In genomic region chr1:244835276-244836134, GRCh38 we compare ENCODE assay signal across 1 cellular context.
TF ChIP-seq lines count a peak whose summit lies in the region.

Gene COX20, plus strand, starts transcription at chr1:244835658. Its CDS starts 57 bp downstream, at chr1:244835715.

TF ChIP-seq in HepG2, 621 proteins besides CTCF, POLR2A, EP300 and RAD21 (continued from another document and continues in another):
- TF ChIP-seq HES4 (CRISPR knock-in tag; IDR thresholded peaks at IDR 0.05; ENCODE audit: borderline replicate concordance), result peak; percentile 32; the same call in 1 of the 2 replicates
- no peak for TF ChIP-seq PLSCR1 (CRISPR knock-in tag; IDR thresholded peaks at IDR 0.05; ENCODE audit: borderline replicate concordance)
- TF ChIP-seq FOSL2 (CRISPR knock-in tag; IDR thresholded peaks at IDR 0.05), result 0 out of 2 replicates have a peak, but pooled peaks have one; percentile 24
- 0 out of 2 replicates have a peak, but pooled peaks have one; percentile 47 for TF ChIP-seq KLF6 (CRISPR knock-in tag; IDR thresholded peaks at IDR 0.05)
- TF ChIP-seq ZNF891 (CRISPR knock-in tag; IDR thresholded peaks at IDR 0.05), result peak; percentile 63; the same call in 1 of the 2 replicates
- TF ChIP-seq HNRNPK (IDR thresholded peaks at IDR 0.05; ENCODE audit: low read depth, low read length, poor library complexity, severe bottlenecking), result peak; percentile 46
- no peak for TF ChIP-seq IRF1 (CRISPR knock-in tag; IDR thresholded peaks at IDR 0.05; ENCODE audit: low read depth)
- TF ChIP-seq, protein P1, sequence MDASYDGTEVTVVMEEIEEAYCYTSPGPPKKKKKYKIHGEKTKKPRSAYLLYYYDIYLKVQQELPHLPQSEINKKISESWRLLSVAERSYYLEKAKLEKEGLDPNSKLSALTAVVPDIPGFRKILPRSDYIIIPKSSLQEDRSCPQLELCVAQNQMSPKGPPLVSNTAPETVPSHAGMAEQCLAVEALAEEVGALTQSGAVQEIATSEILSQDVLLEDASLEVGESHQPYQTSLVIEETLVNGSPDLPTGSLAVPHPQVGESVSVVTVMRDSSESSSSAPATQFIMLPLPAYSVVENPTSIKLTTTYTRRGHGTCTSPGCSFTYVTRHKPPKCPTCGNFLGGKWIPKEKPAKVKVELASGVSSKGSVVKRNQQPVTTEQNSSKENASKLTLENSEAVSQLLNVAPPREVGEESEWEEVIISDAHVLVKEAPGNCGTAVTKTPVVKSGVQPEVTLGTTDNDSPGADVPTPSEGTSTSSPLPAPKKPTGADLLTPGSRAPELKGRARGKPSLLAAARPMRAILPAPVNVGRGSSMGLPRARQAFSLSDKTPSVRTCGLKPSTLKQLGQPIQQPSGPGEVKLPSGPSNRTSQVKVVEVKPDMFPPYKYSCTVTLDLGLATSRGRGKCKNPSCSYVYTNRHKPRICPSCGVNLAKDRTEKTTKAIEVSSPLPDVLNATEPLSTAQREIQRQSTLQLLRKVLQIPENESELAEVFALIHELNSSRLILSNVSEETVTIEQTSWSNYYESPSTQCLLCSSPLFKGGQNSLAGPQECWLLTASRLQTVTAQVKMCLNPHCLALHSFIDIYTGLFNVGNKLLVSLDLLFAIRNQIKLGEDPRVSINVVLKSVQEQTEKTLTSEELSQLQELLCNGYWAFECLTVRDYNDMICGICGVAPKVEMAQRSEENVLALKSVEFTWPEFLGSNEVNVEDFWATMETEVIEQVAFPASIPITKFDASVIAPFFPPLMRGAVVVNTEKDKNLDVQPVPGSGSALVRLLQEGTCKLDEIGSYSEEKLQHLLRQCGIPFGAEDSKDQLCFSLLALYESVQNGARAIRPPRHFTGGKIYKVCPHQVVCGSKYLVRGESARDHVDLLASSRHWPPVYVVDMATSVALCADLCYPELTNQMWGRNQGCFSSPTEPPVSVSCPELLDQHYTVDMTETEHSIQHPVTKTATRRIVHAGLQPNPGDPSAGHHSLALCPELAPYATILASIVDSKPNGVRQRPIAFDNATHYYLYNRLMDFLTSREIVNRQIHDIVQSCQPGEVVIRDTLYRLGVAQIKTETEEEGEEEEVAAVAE (CRISPR knock-in tag; IDR thresholded peaks at IDR 0.05; ENCODE audit: borderline replicate concordance), result no peak; the same call in 1 of the 2 replicates
- peak; percentile 51; the same call in 1 of the 2 replicates for TF ChIP-seq HOXA9 (CRISPR knock-in tag; IDR thresholded peaks at IDR 0.05; ENCODE audit: borderline replicate concordance)
- TF ChIP-seq SMAD1 (CRISPR knock-in tag; IDR thresholded peaks at IDR 0.05; ENCODE audit: borderline replicate concordance, low read depth), result peak; percentile 82; the same call in 1 of the 2 replicates
- no peak for TF ChIP-seq SOX13 (IDR thresholded peaks at IDR 0.05)
- no peak for TF ChIP-seq SOX13 (CRISPR knock-in tag; conservative IDR thresholded peaks at IDR 0.05 in 1 of 2, IDR thresholded peaks at IDR 0.05 in 1 of 2)
- peak; percentile 93 for TF ChIP-seq YY1 (IDR thresholded peaks at IDR 0.05; ENCODE audit: insufficient read depth, insufficient replicate concordance, low read depth, low read length)
- TF ChIP-seq BATF2 (CRISPR knock-in tag; IDR thresholded peaks at IDR 0.05), result peak; percentile 87
- peak; percentile 48; the same call in 1 of the 2 replicates for TF ChIP-seq FOXO1 (CRISPR knock-in tag; IDR thresholded peaks at IDR 0.05)
- no peak for TF ChIP-seq ATF5 (CRISPR knock-in tag; IDR thresholded peaks at IDR 0.05; ENCODE audit: low read depth)
- no peak for TF ChIP-seq ZNF75D (CRISPR knock-in tag; IDR thresholded peaks at IDR 0.05; ENCODE audit: borderline replicate concordance)
- no peak for TF ChIP-seq ZNF740 (CRISPR knock-in tag; IDR thresholded peaks at IDR 0.05)
- TF ChIP-seq GZF1 (CRISPR knock-in tag; IDR thresholded peaks at IDR 0.05), result 0 out of 2 replicates have a peak, but pooled peaks have one; percentile 56
- no peak for TF ChIP-seq NR2F6 (IDR thresholded peaks at IDR 0.05)
- no peak for TF ChIP-seq NR2F6 (CRISPR knock-in tag; IDR thresholded peaks at IDR 0.05)
- TF ChIP-seq ZNF124 (CRISPR knock-in tag; IDR thresholded peaks at IDR 0.05), result peak; percentile 67; the same call in 1 of the 2 replicates
- TF ChIP-seq, protein P2, sequence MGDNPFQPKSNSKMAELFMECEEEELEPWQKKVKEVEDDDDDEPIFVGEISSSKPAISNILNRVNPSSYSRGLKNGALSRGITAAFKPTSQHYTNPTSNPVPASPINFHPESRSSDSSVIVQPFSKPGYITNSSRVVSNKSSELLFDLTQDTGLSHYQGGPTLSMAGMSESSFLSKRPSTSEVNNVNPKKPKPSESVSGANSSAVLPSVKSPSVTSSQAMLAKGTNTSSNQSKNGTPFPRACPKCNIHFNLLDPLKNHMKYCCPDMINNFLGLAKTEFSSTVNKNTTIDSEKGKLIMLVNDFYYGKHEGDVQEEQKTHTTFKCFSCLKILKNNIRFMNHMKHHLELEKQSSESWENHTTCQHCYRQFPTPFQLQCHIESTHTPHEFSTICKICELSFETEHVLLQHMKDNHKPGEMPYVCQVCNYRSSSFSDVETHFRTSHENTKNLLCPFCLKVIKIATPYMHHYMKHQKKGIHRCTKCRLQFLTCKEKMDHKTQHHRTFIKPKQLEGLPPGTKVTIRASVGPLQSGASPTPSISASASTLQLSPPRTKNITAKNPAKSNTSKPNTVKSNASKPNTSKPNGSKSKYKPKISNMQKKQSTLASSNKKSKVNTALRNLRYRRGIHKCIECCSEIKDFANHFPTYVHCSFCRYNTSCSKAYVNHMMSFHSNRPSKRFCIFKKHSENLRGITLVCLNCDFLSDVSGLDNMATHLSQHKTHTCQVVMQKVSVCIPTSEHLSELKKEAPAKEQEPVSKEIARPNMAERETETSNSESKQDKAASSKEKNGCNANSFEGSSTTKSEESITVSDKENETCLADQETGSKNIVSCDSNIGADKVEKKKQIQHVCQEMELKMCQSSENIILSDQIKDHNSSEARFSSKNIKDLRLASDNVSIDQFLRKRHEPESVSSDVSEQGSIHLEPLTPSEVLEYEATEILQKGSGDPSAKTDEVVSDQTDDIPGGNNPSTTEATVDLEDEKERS (CRISPR knock-in tag; IDR thresholded peaks at IDR 0.05), result no peak
- TF ChIP-seq MED8 (CRISPR knock-in tag; IDR thresholded peaks at IDR 0.05; ENCODE audit: insufficient replicate concordance), result peak; percentile 55
- 0 out of 2 replicates have a peak, but pooled peaks have one; percentile 64 for TF ChIP-seq ZBTB4 (CRISPR knock-in tag; IDR thresholded peaks at IDR 0.05; ENCODE audit: borderline replicate concordance)
- TF ChIP-seq PRMT3 (CRISPR knock-in tag; IDR thresholded peaks at IDR 0.05; ENCODE audit: borderline replicate concordance, low read depth), result peak; percentile 95; the same call in 1 of the 2 replicates
- 0 out of 2 replicates have a peak, but pooled peaks have one; percentile 53 for TF ChIP-seq SOX5 (CRISPR knock-in tag; IDR thresholded peaks at IDR 0.05; ENCODE audit: borderline replicate concordance)
- TF ChIP-seq, protein P3, sequence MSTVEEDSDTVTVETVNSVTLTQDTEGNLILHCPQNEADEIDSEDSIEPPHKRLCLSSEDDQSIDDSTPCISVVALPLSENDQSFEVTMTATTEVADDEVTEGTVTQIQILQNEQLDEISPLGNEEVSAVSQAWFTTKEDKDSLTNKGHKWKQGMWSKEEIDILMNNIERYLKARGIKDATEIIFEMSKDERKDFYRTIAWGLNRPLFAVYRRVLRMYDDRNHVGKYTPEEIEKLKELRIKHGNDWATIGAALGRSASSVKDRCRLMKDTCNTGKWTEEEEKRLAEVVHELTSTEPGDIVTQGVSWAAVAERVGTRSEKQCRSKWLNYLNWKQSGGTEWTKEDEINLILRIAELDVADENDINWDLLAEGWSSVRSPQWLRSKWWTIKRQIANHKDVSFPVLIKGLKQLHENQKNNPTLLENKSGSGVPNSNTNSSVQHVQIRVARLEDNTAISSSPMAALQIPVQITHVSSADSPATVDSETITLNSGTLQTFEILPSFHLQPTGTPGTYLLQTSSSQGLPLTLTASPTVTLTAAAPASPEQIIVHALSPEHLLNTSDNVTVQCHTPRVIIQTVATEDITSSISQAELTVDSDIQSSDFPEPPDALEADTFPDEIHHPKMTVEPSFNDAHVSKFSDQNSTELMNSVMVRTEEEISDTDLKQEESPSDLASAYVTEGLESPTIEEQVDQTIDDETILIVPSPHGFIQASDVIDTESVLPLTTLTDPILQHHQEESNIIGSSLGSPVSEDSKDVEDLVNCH (CRISPR knock-in tag; IDR thresholded peaks at IDR 0.05), result no peak
- TF ChIP-seq CEBPG (CRISPR knock-in tag; IDR thresholded peaks at IDR 0.05), result 0 out of 2 replicates have a peak, but pooled peaks have one; percentile 11
- TF ChIP-seq, protein P4, sequence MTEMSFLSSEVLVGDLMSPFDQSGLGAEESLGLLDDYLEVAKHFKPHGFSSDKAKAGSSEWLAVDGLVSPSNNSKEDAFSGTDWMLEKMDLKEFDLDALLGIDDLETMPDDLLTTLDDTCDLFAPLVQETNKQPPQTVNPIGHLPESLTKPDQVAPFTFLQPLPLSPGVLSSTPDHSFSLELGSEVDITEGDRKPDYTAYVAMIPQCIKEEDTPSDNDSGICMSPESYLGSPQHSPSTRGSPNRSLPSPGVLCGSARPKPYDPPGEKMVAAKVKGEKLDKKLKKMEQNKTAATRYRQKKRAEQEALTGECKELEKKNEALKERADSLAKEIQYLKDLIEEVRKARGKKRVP (CRISPR knock-in tag; IDR thresholded peaks at IDR 0.05), result peak in 1 of 2 experiments; percentile 44; a peak in 2 of 4 replicates
- TF ChIP-seq BCL3 (CRISPR knock-in tag; IDR thresholded peaks at IDR 0.05), result 0 out of 2 replicates have a peak, but pooled peaks have one; percentile 13
- no peak; the same call in 1 of the 2 replicates for TF ChIP-seq ZNF547 (CRISPR knock-in tag; IDR thresholded peaks at IDR 0.05)
- TF ChIP-seq, protein P5, sequence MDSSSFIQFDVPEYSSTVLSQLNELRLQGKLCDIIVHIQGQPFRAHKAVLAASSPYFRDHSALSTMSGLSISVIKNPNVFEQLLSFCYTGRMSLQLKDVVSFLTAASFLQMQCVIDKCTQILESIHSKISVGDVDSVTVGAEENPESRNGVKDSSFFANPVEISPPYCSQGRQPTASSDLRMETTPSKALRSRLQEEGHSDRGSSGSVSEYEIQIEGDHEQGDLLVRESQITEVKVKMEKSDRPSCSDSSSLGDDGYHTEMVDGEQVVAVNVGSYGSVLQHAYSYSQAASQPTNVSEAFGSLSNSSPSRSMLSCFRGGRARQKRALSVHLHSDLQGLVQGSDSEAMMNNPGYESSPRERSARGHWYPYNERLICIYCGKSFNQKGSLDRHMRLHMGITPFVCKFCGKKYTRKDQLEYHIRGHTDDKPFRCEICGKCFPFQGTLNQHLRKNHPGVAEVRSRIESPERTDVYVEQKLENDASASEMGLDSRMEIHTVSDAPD (CRISPR knock-in tag; IDR thresholded peaks at IDR 0.05), result no peak
- TF ChIP-seq NBN (conservative IDR thresholded peaks at IDR 0.05), result no peak
- TF ChIP-seq GLI4 (CRISPR knock-in tag; IDR thresholded peaks at IDR 0.05; ENCODE audit: borderline replicate concordance), result no peak
- TF ChIP-seq KAT8 (CRISPR knock-in tag; IDR thresholded peaks at IDR 0.05), result peak; percentile 88
- peak; percentile 91; the same call in 1 of the 2 replicates for TF ChIP-seq ZIK1 (CRISPR knock-in tag; IDR thresholded peaks at IDR 0.05; ENCODE audit: borderline replicate concordance, low read depth)
